ENCODE assay signal across 1 cellular context in genomic region chr5:69217732-69218568, GRCh38.
TF ChIP-seq lines count a peak whose summit lies in the region.

No MANE protein-coding gene starts in this region.

TF ChIP-seq in K562, 482 proteins besides CTCF, POLR2A, EP300 and RAD21 (continued from another document):
- TF ChIP-seq KLF1 (tag; IDR thresholded peaks at IDR 0.05) (0 out of 2 replicates have a peak, but pooled peaks have one; percentile 44), HDAC1 (IDR thresholded peaks at IDR 0.05) (peak in 1 of 2 experiments; percentile 89; a peak in 2 of 4 replicates), BRD9 (IDR thresholded peaks at IDR 0.05; ENCODE audit: low read depth, partially characterized antibody) (peak; percentile 11), AFF1 (IDR thresholded peaks at IDR 0.05; ENCODE audit: low read depth in 1 of 2, partially characterized antibody in 2 of 2) (peak in 1 of 2 experiments; percentile 5), POLR2AphosphoS5 (IDR thresholded peaks at IDR 0.05; ENCODE audit: control insufficient read depth, insufficient read depth, low read depth, low read length) (peak; percentile 75), EGR1 (conservative IDR thresholded peaks at IDR 0.05) (0 out of 2 replicates have a peak, but pooled peaks have one; percentile 4), PKNOX1 (IDR thresholded peaks at IDR 0.05) (peak; percentile 71), ZNF395 (CRISPR knock-in tag; IDR thresholded peaks at IDR 0.05) (peak; percentile 61; the same call in 1 of the 2 replicates), ZNF407 (IDR thresholded peaks at IDR 0.05; ENCODE audit: low read depth) (no peak), LARP7 (IDR thresholded peaks at IDR 0.05) (peak; percentile 35; the same call in 1 of the 2 replicates), FOXA3 (CRISPR knock-in tag; conservative IDR thresholded peaks at IDR 0.05 in 1 of 2, IDR thresholded peaks at IDR 0.05 in 1 of 2) (peak in 1 of 2 experiments; percentile 69; a peak in 1 of 4 replicates)
TF ChIP-seq in K562: peak in this region for 140.
